In the genomic region with DNA sequence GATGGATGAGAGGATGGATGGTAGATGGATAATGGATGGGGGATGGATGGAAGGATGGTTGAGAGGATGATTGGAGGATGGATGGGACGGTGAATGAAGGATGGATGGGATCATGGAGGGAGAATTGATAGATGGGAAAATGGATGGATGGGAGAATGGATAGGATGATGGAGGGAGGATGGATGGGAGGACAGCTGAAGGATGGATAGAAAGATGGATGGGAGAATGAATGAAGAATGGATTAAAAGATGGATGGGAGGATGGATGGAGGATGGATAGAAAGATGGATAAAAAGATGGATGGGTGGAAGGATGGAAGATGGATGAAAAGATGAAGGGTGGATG, we compare ENCODE assay signal across 28 cellular contexts.
"Had no signal": no experiment of that assay in that cellular context is flagged by ENCODE, and none has a peak within 500 bp of the region (broad histone marks: within the 10 kb centered on the region; RNA-seq: fewer than 3 reads in every experiment).

No MANE protein-coding gene starts in this region.

- FAIRE-seq: colon, endometrium, endothelial cell of umbilical vein, frontal cortex had no signal

- ATAC-seq: effector memory CD8-positive, alpha-beta T cell; esophagus mucosa; foreskin keratinocyte; gastrocnemius medialis; gastroesophageal sphincter; heart left ventricle; heart right ventricle had no signal

- H3K4me1 ChIP-seq: colonic mucosa, foreskin keratinocyte, gastrocnemius medialis had no signal

- H3K27me3 ChIP-seq: colonic mucosa, dorsolateral prefrontal cortex, esophagus muscularis mucosa, esophagus squamous epithelium, gastroesophageal sphincter, heart left ventricle had no signal

- H3K9me3 ChIP-seq: colonic mucosa, esophagus muscularis mucosa, esophagus squamous epithelium, gastrocnemius medialis, gastroesophageal sphincter, heart left ventricle, heart right ventricle had no signal

- H3K27ac ChIP-seq: colonic mucosa, coronary artery, dorsolateral prefrontal cortex, epithelial cell of prostate, esophagus muscularis mucosa, esophagus squamous epithelium, foreskin keratinocyte, gastrocnemius medialis, gastroesophageal sphincter, heart left ventricle, heart right ventricle had no signal

- DNase-seq: colonic mucosa; cortex of kidney; dermis blood vessel endothelial cell; dorsolateral prefrontal cortex; effector CD4-positive, alpha-beta T cell; effector CD8-positive, alpha-beta T cell; effector memory CD4-positive, alpha-beta T cell; effector memory CD8-positive, alpha-beta T cell; endodermal cell; erythroblast; esophagus squamous epithelium; foreskin fibroblast; foreskin keratinocyte; foreskin melanocyte; gastrocnemius medialis; glutamatergic neuron; head of caudate nucleus; heart left ventricle; heart right ventricle had no signal

- H3K36me3 ChIP-seq: colonic mucosa, esophagus muscularis mucosa, esophagus squamous epithelium, gastrocnemius medialis, gastroesophageal sphincter, heart left ventricle, heart right ventricle had no signal

- H3K4me3 ChIP-seq: colonic mucosa, coronary artery, dorsolateral prefrontal cortex, esophagus muscularis mucosa, esophagus squamous epithelium, gastrocnemius medialis, gastroesophageal sphincter, heart left ventricle, heart right ventricle had no signal
